In genomic region chr12:7106082-7106481, GRCh38 we compare ENCODE assay signal across 1 cellular context.
TF ChIP-seq lines count a peak whose summit lies in the region.

No MANE protein-coding gene starts in this region.

TF ChIP-seq in liver, 16 proteins besides CTCF, POLR2A, EP300 and RAD21:
- TF ChIP-seq EGR1 (IDR thresholded peaks at IDR 0.05; ENCODE audit: low read depth in 2 of 2) (no peak), HNF4A (conservative IDR thresholded peaks at IDR 0.05) (no peak), RXRA (IDR thresholded peaks at IDR 0.05) (no peak), YY1 (IDR thresholded peaks at IDR 0.05) (no peak), NR2F2 (IDR thresholded peaks at IDR 0.05) (no peak), TAF1 (conservative IDR thresholded peaks at IDR 0.05) (no peak), FOXA1 (IDR thresholded peaks at IDR 0.05) (no peak), ZBTB33 (IDR thresholded peaks at IDR 0.05) (no peak), HNF4G (IDR thresholded peaks at IDR 0.05) (no peak), ATF3 (IDR thresholded peaks at IDR 0.05) (no peak), MAX (IDR thresholded peaks at IDR 0.05) (no peak), GABPA (IDR thresholded peaks at IDR 0.05 in 1 of 2, conservative IDR thresholded peaks at IDR 0.05 in 1 of 2) (no peak), REST (IDR thresholded peaks at IDR 0.05) (no peak), SP1 (IDR thresholded peaks at IDR 0.05) (no peak), FOXA2 (IDR thresholded peaks at IDR 0.05) (no peak)
